Comparison of ENCODE assay signal across 7 cellular contexts in genomic region chr17:68011199-68011665, GRCh38. TPM values are rescaled to one million over a fixed set of nuclear protein-coding genes. Genes with fewer than 3 reads are reported as not detected.
DNase-seq lines count a peak whose midpoint lies in the region; ATAC-seq and TF ChIP-seq lines count a peak whose summit lies in the region.

No MANE protein-coding gene starts in this region.

- H3K27ac Mint-ChIP-seq in dendritic cell treated with granulocyte-macrophage colony-stimulating factor and Interleukin-4, amounts not matched to agents 40 ng/mL and 50 ng/mL, for 4 days, result peak overlapping the region; percentile 23
- no peak overlapping the region for H3K27ac Mint-ChIP-seq in stimulated activated naive B cell treated with anti-CD40 and anti-IgM and Interleukin-4, amounts not matched to agents 10 μg/mL and 1 μg/mL and 100 μg/mL, for 72 hours

- H3K36me3 Mint-ChIP-seq in dendritic cell treated with granulocyte-macrophage colony-stimulating factor and Interleukin-4, amounts not matched to agents 40 ng/mL and 50 ng/mL, for 4 days (ENCODE audit: low read depth), result no peaks in the 10 kb centered on the region
- no peaks in the 10 kb centered on the region for H3K36me3 Mint-ChIP-seq in stimulated activated naive B cell treated with anti-CD40 and anti-IgM and Interleukin-4, amounts not matched to agents 10 μg/mL and 1 μg/mL and 100 μg/mL, for 72 hours

- in situ Hi-C loops in GM13977 (cut with MboI; ENCODE audit: low pct_unique_long_range_greater_than_20kb, low sequenced_read_pairs, unreplicated experiment), result no loop called here

- H3K36me3 ChIP-seq in mesodermal cell (ENCODE audit: control insufficient read depth, insufficient read depth, low read length), result no peaks in the 10 kb centered on the region

- intact Hi-C loops in dendritic cell treated with granulocyte-macrophage colony-stimulating factor and Interleukin-4, amounts not matched to agents 40 ng/mL and 50 ng/mL, for 4 days (cut with micrococcal nuclease), result loop anchor here (2.0 kb wide), 1 partner anchor 18 kb away; no protein-coding TSS in a partner anchor

- peak overlapping the region; percentile 52 for H3K4me3 Mint-ChIP-seq in dendritic cell treated with granulocyte-macrophage colony-stimulating factor and Interleukin-4, amounts not matched to agents 40 ng/mL and 50 ng/mL, for 4 days
- H3K4me3 Mint-ChIP-seq in stimulated activated naive B cell treated with anti-CD40 and anti-IgM and Interleukin-4, amounts not matched to agents 10 μg/mL and 1 μg/mL and 100 μg/mL, for 72 hours, result peak overlapping the region; percentile 67 to 74

- H3K9me3 Mint-ChIP-seq in dendritic cell treated with granulocyte-macrophage colony-stimulating factor and Interleukin-4, amounts not matched to agents 40 ng/mL and 50 ng/mL, for 4 days, result no peaks in the 10 kb centered on the region
- no peaks in the 10 kb centered on the region for H3K9me3 Mint-ChIP-seq in stimulated activated naive B cell treated with anti-CD40 and anti-IgM and Interleukin-4, amounts not matched to agents 10 μg/mL and 1 μg/mL and 100 μg/mL, for 72 hours

- peak; percentile 86 to 88 for ATAC-seq in stimulated activated naive B cell treated with anti-CD40 and anti-IgM and Interleukin-4, amounts not matched to agents 10 μg/mL and 1 μg/mL and 100 μg/mL, for 72 hours (replicated peaks)

- H3K27ac ChIP-seq in mesodermal cell (ENCODE audit: low read depth, low read length, severe bottlenecking), result no peak overlapping the region

- WGBS in mesodermal cell (ENCODE audit: insufficient coverage in 2 of 2), 2 experiments, result 62 to 63% methylated on average over 11 to 16 of the region's 20 CpGs

- TF ChIP-seq CTCF in GM13977 (IDR thresholded peaks at IDR 0.05; ENCODE audit: extremely low read depth, insufficient read depth, missing control alignments), result peak; percentile 79
- TF ChIP-seq CTCF in LNCaP clone FGC (IDR thresholded peaks at IDR 0.05; ENCODE audit: control insufficient read depth, extremely low read depth, insufficient read depth), result peak; percentile 65

- H3K27me3 Mint-ChIP-seq in dendritic cell treated with granulocyte-macrophage colony-stimulating factor and Interleukin-4, amounts not matched to agents 40 ng/mL and 50 ng/mL, for 4 days, result peaks cover 4% of the 10 kb centered on the region
- H3K27me3 Mint-ChIP-seq in stimulated activated naive B cell treated with anti-CD40 and anti-IgM and Interleukin-4, amounts not matched to agents 10 μg/mL and 1 μg/mL and 100 μg/mL, for 72 hours, result peaks cover 6 to 8% of the 10 kb centered on the region in 2 donors

- peak; percentile 63 for DNase-seq in GM13977 (ENCODE audit: low spot score)
- DNase-seq in LNCaP clone FGC (ENCODE audit: low read depth), result no peak
- peak; percentile 27 for DNase-seq in activated CD4-positive, alpha-beta T cell treated with anti-CD3 and anti-CD28 coated beads for 1 hour
- DNase-seq in stimulated activated naive B cell treated with anti-CD40 and anti-IgM and Interleukin-4, amounts not matched to agents 10 μg/mL and 1 μg/mL and 100 μg/mL, for 72 hours, result peak; percentile 23
- DNase-seq in NCI-H1436 (lab: John Stamatoyannopoulos, UW), result no peak

- no peaks in the 10 kb centered on the region for H3K9me3 ChIP-seq in mesodermal cell (ENCODE audit: control insufficient read depth, low read length)

- H3K4me1 Mint-ChIP-seq in dendritic cell treated with granulocyte-macrophage colony-stimulating factor and Interleukin-4, amounts not matched to agents 40 ng/mL and 50 ng/mL, for 4 days (ENCODE audit: low read depth), result peaks cover 11% of the 10 kb centered on the region
- peaks cover 8 to 9% of the 10 kb centered on the region in 2 donors for H3K4me1 Mint-ChIP-seq in stimulated activated naive B cell treated with anti-CD40 and anti-IgM and Interleukin-4, amounts not matched to agents 10 μg/mL and 1 μg/mL and 100 μg/mL, for 72 hours

- H3K4me3 ChIP-seq in LNCaP clone FGC (ENCODE audit: low read depth, low read length) (no peak overlapping the region), mesodermal cell (ENCODE audit: extremely low read depth, insufficient read depth, low read length, poor library complexity, severe bottlenecking) (peak overlapping the region; percentile 1)

- no peaks in the 10 kb centered on the region for H3K4me1 ChIP-seq in mesodermal cell (ENCODE audit: control insufficient read depth, insufficient read depth, low read length, poor library complexity, severe bottlenecking)

RNA-seq across cellular contexts. Expression of gene C17orf58, which starts 15.0 kb away (rescaled TPM):
- 15.3 TPM for polyA plus RNA-seq in mesodermal cell (2013, experiment 1 of 2)
- polyA plus RNA-seq in mesodermal cell (2013, experiment 2 of 2), result 15.4 TPM

RNA-seq across cellular contexts. Expression of gene KPNA2, which starts 24.3 kb away (rescaled TPM):
- 303 TPM for polyA plus RNA-seq in mesodermal cell (2013, experiment 1 of 2)
- polyA plus RNA-seq in mesodermal cell (2013, experiment 2 of 2), result 340 TPM

Comparison
In these comparisons a context has a peak if more than half of its experiments do, and no peak if none do; other contexts are left out.
1. DNase-seq: peak in GM13977 (single experiment), activated CD4-positive, alpha-beta T cell treated with anti-CD3 and anti-CD28 coated beads for 1 hour (single experiment) and stimulated activated naive B cell treated with anti-CD40 and anti-IgM and Interleukin-4, amounts not matched to agents 10 μg/mL and 1 μg/mL and 100 μg/mL, for 72 hours (single experiment); none in LNCaP clone FGC (single experiment) and NCI-H1436 (single experiment).